In the genomic region with DNA sequence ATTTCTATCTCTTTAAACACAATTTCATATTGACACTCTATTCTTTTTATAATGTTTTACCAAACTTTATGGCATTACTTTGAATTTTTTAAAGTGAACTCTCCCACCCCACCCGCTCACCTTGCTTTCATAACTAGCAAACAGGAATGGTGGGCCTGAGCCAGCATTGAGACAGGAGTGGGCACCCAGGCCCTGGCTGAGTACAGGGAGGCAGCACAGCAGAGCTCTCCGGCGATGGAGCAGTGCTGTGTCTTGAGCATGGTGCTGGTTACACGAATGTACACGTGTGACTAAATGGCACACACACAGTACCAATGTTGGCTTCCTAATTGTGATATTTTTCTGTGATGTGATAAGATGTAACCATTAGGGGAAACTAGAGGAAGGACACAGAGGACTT, we compare ENCODE assay signal across 31 cellular contexts. TPM values are rescaled to one million over a fixed set of nuclear protein-coding genes. Genes with fewer than 3 reads are reported as not detected.
"Had no signal": no experiment of that assay in that cellular context is flagged by ENCODE, and none has a peak within 500 bp of the region (broad histone marks: within the 10 kb centered on the region; RNA-seq: fewer than 3 reads in every experiment).

No MANE protein-coding gene starts in this region.

- H3K36me3 ChIP-seq: colonic mucosa, esophagus squamous epithelium, gastrocnemius medialis, heart right ventricle, left lung, lower lobe of right lung had no signal

- H3K4me1 ChIP-seq: colonic mucosa, esophagus squamous epithelium, gastrocnemius medialis, left lung, lower lobe of right lung had no signal

- H3K27me3 ChIP-seq: colonic mucosa, esophagus squamous epithelium, gastrocnemius medialis had no signal

- H3K9me3 ChIP-seq: colonic mucosa, esophagus squamous epithelium, gastrocnemius medialis, heart right ventricle, left lung, lower lobe of right lung had no signal

- DNase-seq: colonic mucosa; cortex of kidney; effector CD8-positive, alpha-beta T cell; effector memory CD8-positive, alpha-beta T cell; endodermal cell; erythroblast; esophagus squamous epithelium; foreskin fibroblast; foreskin melanocyte; gastrocnemius medialis; glutamatergic neuron; heart right ventricle; hippocampal formation; left cardiac atrium; left lung; left ventricle myocardium superior; lower lobe of right lung; mesendoderm; midbrain had no signal

- ATAC-seq: effector memory CD8-positive, alpha-beta T cell; esophagus mucosa; gastrocnemius medialis; heart right ventricle; left cardiac atrium; left lung; left ventricle myocardium superior; lower lobe of right lung had no signal

- H3K9me3 Mint-ChIP-seq: dendritic cell treated with granulocyte-macrophage colony-stimulating factor and Interleukin-4, amounts not matched to agents 40 ng/mL and 50 ng/mL, for 4 days; effector memory CD8-positive, alpha-beta T cell; endodermal cell had no signal

- H3K4me3 Mint-ChIP-seq: dendritic cell treated with granulocyte-macrophage colony-stimulating factor and Interleukin-4, amounts not matched to agents 40 ng/mL and 50 ng/mL, for 4 days; effector memory CD8-positive, alpha-beta T cell; endodermal cell had no signal

- H3K27ac ChIP-seq: colonic mucosa, epithelial cell of prostate, esophagus squamous epithelium, gastrocnemius medialis, heart right ventricle, left lung, lower lobe of right lung had no signal

- H3K27me3 Mint-ChIP-seq: effector memory CD8-positive, alpha-beta T cell had no signal

- H3K27ac Mint-ChIP-seq: dendritic cell treated with granulocyte-macrophage colony-stimulating factor and Interleukin-4, amounts not matched to agents 40 ng/mL and 50 ng/mL, for 4 days; endodermal cell had no signal

- H3K4me3 ChIP-seq: colonic mucosa, esophagus squamous epithelium, gastrocnemius medialis, heart right ventricle, left lung, lower lobe of right lung had no signal

RNA-seq across cellular contexts. Expression of a gene that starts 4.5 kb away (rescaled TPM):
- total RNA-seq: chondrocyte, colonic mucosa, dermis microvascular lymphatic vessel endothelial cell, esophagus mucosa, esophagus squamous epithelium, gastrocnemius medialis, glomerular endothelial cell, heart right ventricle, kidney epithelial cell, left cardiac atrium, left lung, left ventricle myocardium superior, lower leg skin, lower lobe of right lung, lung microvascular endothelial cell, mononuclear cell, mucosa of gallbladder had no signal
- polyA plus RNA-seq: heart right ventricle, keratinocyte had no signal

RNA-seq across cellular contexts. Expression of a gene that starts 8.7 kb away (rescaled TPM):
- total RNA-seq: chondrocyte, colonic mucosa, dermis microvascular lymphatic vessel endothelial cell, endodermal cell, esophagus mucosa, esophagus squamous epithelium, gastrocnemius medialis, glomerular endothelial cell, heart right ventricle, kidney epithelial cell, left cardiac atrium, left lung, left ventricle myocardium superior, lower leg skin, lower lobe of right lung, lung microvascular endothelial cell, mononuclear cell, mucosa of gallbladder had no signal
- polyA plus RNA-seq: heart right ventricle, keratinocyte had no signal

RNA-seq across cellular contexts. Expression of a gene that starts 42.8 kb away (rescaled TPM):
- total RNA-seq: chondrocyte, colonic mucosa, dermis microvascular lymphatic vessel endothelial cell, endodermal cell, esophagus mucosa, esophagus squamous epithelium, gastrocnemius medialis, glomerular endothelial cell, heart right ventricle, kidney epithelial cell, left cardiac atrium, left lung, left ventricle myocardium superior, lower leg skin, lower lobe of right lung, lung microvascular endothelial cell, mononuclear cell, mucosa of gallbladder had no signal
- polyA plus RNA-seq: heart right ventricle, keratinocyte had no signal
